Comparison of ENCODE assay signal across 12 cellular contexts in genomic region chr1:66337249-66337648, GRCh38.
DNase-seq lines count a peak whose midpoint lies in the region; ATAC-seq, FAIRE-seq and TF ChIP-seq lines count a peak whose summit lies in the region.
"Had no signal": no experiment of that assay in that cellular context is flagged by ENCODE, and none has a peak within 500 bp of the region (broad histone marks: within the 10 kb centered on the region; RNA-seq: fewer than 3 reads in every experiment).

No MANE protein-coding gene starts in this region.

- ATAC-seq in activated B cell treated with CpG ODN at 0.5 μM for 24 hours (ENCODE audit: low read depth) = no peak
- no peak for ATAC-seq in heart right ventricle
- no peak for ATAC-seq in stimulated activated effector memory CD8-positive, alpha-beta T cell treated with anti-CD3 and anti-CD28 coated beads, Interleukin-12 subunit alpha, Interleukin-12 subunit beta, amount 100 ng/mL, for 72 hours

- H3K9ac ChIP-seq in SK-N-SH = no peak overlapping the region

- no peaks in the 10 kb centered on the region for H4K20me1 ChIP-seq in SK-N-SH (ENCODE audit: insufficient read depth)

- H3F3A ChIP-seq in SK-N-SH (replicated peaks; ENCODE audit: insufficient read depth) = no peaks in the 10 kb centered on the region

- no peaks in the 10 kb centered on the region for H3K9me2 ChIP-seq in SK-N-SH

- TF ChIP-seq CTCF in activated B cell treated with CpG ODN at 0.5 μM for 24 hours (IDR thresholded peaks at IDR 0.05) (no peak), heart right ventricle (IDR thresholded peaks at IDR 0.05) (no peak), SK-N-SH (IDR thresholded peaks at IDR 0.05) (no peak)

- no peaks in the 10 kb centered on the region for H3K9me3 ChIP-seq in heart right ventricle
- H3K9me3 ChIP-seq in SK-N-SH = no peaks in the 10 kb centered on the region

- TF ChIP-seq EP300 in SK-N-SH (IDR thresholded peaks at IDR 0.05; ENCODE audit: borderline replicate concordance in 1 of 2, low read depth in 1 of 2, low read length in 1 of 2) = no peak

- H3K27ac ChIP-seq in heart right ventricle = peak overlapping the region in 9 of 10 donors; percentile 3 to 97 (median 90)
- H3K27ac ChIP-seq in SK-N-SH (ENCODE audit: low read depth in 2 of 2, low read length in 1 of 2) = no peak overlapping the region
- H3K27ac ChIP-seq: PC-9, WERI-Rb-1 had no signal

- H3K9me3 Mint-ChIP-seq in activated B cell treated with CpG ODN at 0.5 μM for 24 hours = no peaks in the 10 kb centered on the region
- H3K9me3 Mint-ChIP-seq in stimulated activated effector memory CD8-positive, alpha-beta T cell treated with anti-CD3 and anti-CD28 coated beads, Interleukin-12 subunit alpha, Interleukin-12 subunit beta, amount 100 ng/mL, for 72 hours = no peaks in the 10 kb centered on the region

- TF ChIP-seq RAD21 in SK-N-SH (IDR thresholded peaks at IDR 0.05; ENCODE audit: low read length) = no peak

- CTCF ChIA-PET in activated B cell treated with CpG ODN at 0.5 μM for 24 hours (lab: Charles Lee) = interaction anchor here (1.0 to 2.9 kb wide), 5 partner anchors 44 to 109 kb away, joined by 3 to 8 read pairs (median 3); no protein-coding TSS in a partner anchor
- CTCF ChIA-PET in SK-N-SH (lab: Yijun Ruan, JAX) = interaction anchor here (0.9 kb wide), 2 partner anchors 11 to 166 kb away, joined by 3 read pairs; no protein-coding TSS in a partner anchor

- FAIRE-seq in GM19239 (lab: Jason Lieb, UNC) (peak; percentile 93), frontal cortex (lab: Jason Lieb, UNC) (no peak)

- intact Hi-C loops in activated B cell treated with CpG ODN at 0.5 μM for 24 hours (cut with micrococcal nuclease) = loop anchor here (5.0 to 10.0 kb wide), 2 partner anchors 590 to 1372 kb away; partner anchors contain the start of gene JAK1
- intact Hi-C loops in heart right ventricle (cut with DNase I) = loop anchor here in 6 of 10 donors (10.0 kb wide), 3 partner anchors 62 to 108 kb away; no protein-coding TSS in a partner anchor

- H3K4me1 ChIP-seq in heart right ventricle (peaks cover 0 to 80% (median 47%) of the 10 kb centered on the region in 9 donors), SK-N-SH (ENCODE audit: control insufficient read depth in 1 of 2, insufficient read depth in 2 of 2, low read depth in 1 of 2, low read length in 1 of 2) (peaks cover 0 to 9% of the 10 kb centered on the region in 2 experiments; a peak in 3 of 4 replicates)

- peak overlapping the region in 1 of 10 donors; percentile 72 for H3K4me3 ChIP-seq in heart right ventricle
- H3K4me3 ChIP-seq in SK-N-SH (ENCODE audit: low read depth in 2 of 2, low read length in 1 of 2) = no peak overlapping the region
- H3K4me3 ChIP-seq: PC-9, smooth muscle cell had no signal

- H3K36me3 Mint-ChIP-seq in activated B cell treated with CpG ODN at 0.5 μM for 24 hours (ENCODE audit: low read depth) = peaks cover 72% of the 10 kb centered on the region
- H3K36me3 Mint-ChIP-seq in stimulated activated effector memory CD8-positive, alpha-beta T cell treated with anti-CD3 and anti-CD28 coated beads, Interleukin-12 subunit alpha, Interleukin-12 subunit beta, amount 100 ng/mL, for 72 hours = peaks cover 98% of the 10 kb centered on the region

- H2AFZ ChIP-seq in SK-N-SH (ENCODE audit: low read depth) = no peak overlapping the region
- H2AFZ ChIP-seq: PC-9 had no signal

- no peaks in the 10 kb centered on the region for H3K27me3 Mint-ChIP-seq in activated B cell treated with CpG ODN at 0.5 μM for 24 hours

- POLR2A ChIA-PET in activated B cell treated with CpG ODN at 0.5 μM for 24 hours (lab: Charles Lee) = interaction anchor here (0.6 to 11.2 kb wide), 14 partner anchors 8 to 597 kb away, joined by 3 to 279 read pairs (median 6); no protein-coding TSS in a partner anchor
- POLR2A ChIA-PET in SK-N-SH (lab: Yijun Ruan, JAX) = no interaction called here

- WGBS in heart right ventricle, 2 donors = 58 to 78% methylated on average over 5 of the region's 5 CpGs
- WGBS in SK-N-SH (ENCODE audit: low lambda C conversion rate) = 87% methylated on average over 5 of the region's 5 CpGs

- peak overlapping the region; percentile 98 for H3K4me3 Mint-ChIP-seq in activated B cell treated with CpG ODN at 0.5 μM for 24 hours
- peak overlapping the region; percentile 96 for H3K4me3 Mint-ChIP-seq in stimulated activated effector memory CD8-positive, alpha-beta T cell treated with anti-CD3 and anti-CD28 coated beads, Interleukin-12 subunit alpha, Interleukin-12 subunit beta, amount 100 ng/mL, for 72 hours

- peak overlapping the region; percentile 98 for H3K27ac Mint-ChIP-seq in activated B cell treated with CpG ODN at 0.5 μM for 24 hours
- peak overlapping the region; percentile 95 for H3K27ac Mint-ChIP-seq in stimulated activated effector memory CD8-positive, alpha-beta T cell treated with anti-CD3 and anti-CD28 coated beads, Interleukin-12 subunit alpha, Interleukin-12 subunit beta, amount 100 ng/mL, for 72 hours

- H3K4me2 ChIP-seq in SK-N-SH = no peak overlapping the region
- H3K4me2 ChIP-seq: PC-9 had no signal

- no peaks in the 10 kb centered on the region for H3K27me3 ChIP-seq in heart right ventricle
- no peaks in the 10 kb centered on the region for H3K27me3 ChIP-seq in SK-N-SH (ENCODE audit: insufficient read depth)

- H3K36me3 ChIP-seq in heart right ventricle = peaks cover 0 to 24% (median 0%) of the 10 kb centered on the region in 9 donors
- H3K36me3 ChIP-seq in SK-N-SH (replicated peaks in 1 of 2; ENCODE audit: control insufficient read depth in 1 of 2, insufficient read depth in 2 of 2, low read length in 1 of 2) = no peaks in the 10 kb centered on the region
- H3K36me3 ChIP-seq: WERI-Rb-1 had no signal

- H3K79me2 ChIP-seq in SK-N-SH (ENCODE audit: insufficient read depth) = no peaks in the 10 kb centered on the region; the same call in 1 of the 2 replicates

- H3K4me1 Mint-ChIP-seq in activated B cell treated with CpG ODN at 0.5 μM for 24 hours = peaks cover 69% of the 10 kb centered on the region
- H3K4me1 Mint-ChIP-seq in stimulated activated effector memory CD8-positive, alpha-beta T cell treated with anti-CD3 and anti-CD28 coated beads, Interleukin-12 subunit alpha, Interleukin-12 subunit beta, amount 100 ng/mL, for 72 hours = peaks cover 37% of the 10 kb centered on the region

- no peak for DNase-seq in GM19239 (ENCODE audit: insufficient read length, low spot score)
- no peak for DNase-seq in activated B cell treated with CpG ODN at 0.5 μM for 24 hours
- DNase-seq in heart right ventricle = no peak
- no peak for DNase-seq in stimulated activated effector memory CD8-positive, alpha-beta T cell treated with anti-CD3 and anti-CD28 coated beads, Interleukin-12 subunit alpha, Interleukin-12 subunit beta, amount 100 ng/mL, for 72 hours (ENCODE audit: low spot score in 2 of 2)
- DNase-seq in HuH-7.5 (ENCODE audit: low spot score) = no peak
- DNase-seq in frontal cortex (ENCODE audit: low spot score in 2 of 2) = no peak
- no peak for DNase-seq in SK-N-SH
- DNase-seq: aorta, NCI-H1694, PC-9, WERI-Rb-1 had no signal

TF ChIP-seq in SK-N-SH, 30 proteins besides CTCF, POLR2A, EP300 and RAD21 (continues in another document):
- TF ChIP-seq JUND (IDR thresholded peaks at IDR 0.05) (no peak), GATA2 (CRISPR knock-in tag; IDR thresholded peaks at IDR 0.05) (no peak), RFX5 (IDR thresholded peaks at IDR 0.05; ENCODE audit: low read length) (no peak), ELF1 (IDR thresholded peaks at IDR 0.05) (no peak), TEAD4 (IDR thresholded peaks at IDR 0.05; ENCODE audit: borderline replicate concordance, insufficient read depth) (no peak), TCF12 (IDR thresholded peaks at IDR 0.05) (no peak), MEF2A (IDR thresholded peaks at IDR 0.05; ENCODE audit: borderline replicate concordance, low read depth) (no peak), USF1 (IDR thresholded peaks at IDR 0.05; ENCODE audit: borderline replicate concordance, low read depth) (no peak), PBX3 (IDR thresholded peaks at IDR 0.05) (no peak), SMC3 (IDR thresholded peaks at IDR 0.05; ENCODE audit: low read depth, low read length) (no peak), POLR2AphosphoS5 (IDR thresholded peaks at IDR 0.05; ENCODE audit: low read depth, low read length) (no peak), USF2 (IDR thresholded peaks at IDR 0.05; ENCODE audit: borderline replicate concordance, low read depth, low read length) (no peak)

Comparison
In these comparisons a context has a peak if more than half of its experiments do, and no peak if none do; other contexts are left out.
1. H3K27ac ChIP-seq: peak in heart right ventricle (9 of 10); none in SK-N-SH (0 of 2).